ENCODE assay signal across 9 cellular contexts in genomic region chr6:19839788-19840187, GRCh38. TPM values are rescaled to one million over a fixed set of nuclear protein-coding genes. Genes with fewer than 3 reads are reported as not detected.
DNase-seq lines count a peak whose midpoint lies in the region; ATAC-seq and TF ChIP-seq lines count a peak whose summit lies in the region.
"Had no signal": no experiment of that assay in that cellular context is flagged by ENCODE, and none has a peak within 500 bp of the region (broad histone marks: within the 10 kb centered on the region; RNA-seq: fewer than 3 reads in every experiment).

No MANE protein-coding gene starts in this region.

- POLR2A ChIA-PET in HCT116 (lab: Charles Lee) = no interaction called here

- H3K27ac ChIP-seq in HCT116 (ENCODE audit: low read depth, low read length) (no peak overlapping the region; the same call in 1 of the 2 replicates), SK-N-MC (no peak overlapping the region), skin epidermis (peak overlapping the region in 2 of 21 experiments; percentile 90 to 92)

- H3K4me3 ChIP-seq in HCT116 (replicated peaks in 1 of 2; ENCODE audit: low read depth in 1 of 2, low read length in 2 of 2) (no peak overlapping the region), SK-N-MC (peak overlapping the region; percentile 83), iPS-15b (ENCODE audit: low read depth, low read length) (peak overlapping the region; percentile 80), skin epidermis (peak overlapping the region in 4 of 7 experiments; percentile 59 to 66 (median 63))

- intact Hi-C loops in HCT116 (cut with micrococcal nuclease) = no loop called here

- H3K9ac ChIP-seq in HCT116 (ENCODE audit: low read length) (no peak overlapping the region), SK-N-MC (ENCODE audit: insufficient read length) (peak overlapping the region; percentile 46), iPS-15b (ENCODE audit: low read depth, low read length) (no peak overlapping the region)

- no peak for TF ChIP-seq RAD21 in HCT116 (IDR thresholded peaks at IDR 0.05; ENCODE audit: low read depth)

- CTCF ChIA-PET in HCT116 (lab: Charles Lee) = interaction anchor here (1.4 kb wide), 1 partner anchor 815 kb away, joined by 3 read pairs; no protein-coding TSS in a partner anchor

- H3K9me2 ChIP-seq in HCT116 (ENCODE audit: insufficient read depth) = no peaks in the 10 kb centered on the region

- peak overlapping the region; percentile 95; the same call in 1 of the 2 replicates for H3K4me2 ChIP-seq in HCT116 (ENCODE audit: low read length)

- H4K20me1 ChIP-seq in HCT116 (ENCODE audit: insufficient read depth) = no peaks in the 10 kb centered on the region

- BruUV-seq in HCT116 (replicated peaks; lab: Mats Ljungman, UMichigan) = no TSS peak

- H3K9me3 ChIP-seq in HCT116 (ENCODE audit: control insufficient read depth in 1 of 2, insufficient read depth in 1 of 2, low read depth in 1 of 2, low read length in 2 of 2) (no peaks in the 10 kb centered on the region), SK-N-MC (ENCODE audit: low read depth, low read length) (no peaks in the 10 kb centered on the region), iPS-15b (ENCODE audit: control insufficient read depth, insufficient read depth, low read length) (no peaks in the 10 kb centered on the region)

- H3K27me3 ChIP-seq in HCT116 (ENCODE audit: insufficient read depth, low read length) (peaks cover 5% of the 10 kb centered on the region; the same call in 1 of the 2 replicates), iPS-15b (ENCODE audit: control insufficient read depth, insufficient read depth, low read length) (peaks cover 20% of the 10 kb centered on the region)

- RAD21 ChIA-PET in HCT116 (lab: Charles Lee; ENCODE audit: low non-redundant PET in 1 of 2, low total read pairs in 2 of 2, uncharacterized antibody in 2 of 2, unreplicated experiment in 2 of 2) = no interaction called here

- DNase-seq in HCT116 (ENCODE audit: low read depth, low spot score) = no peak
- DNase-seq in SK-N-MC (ENCODE audit: low read depth, low spot score) = no peak
- no peak for DNase-seq in activated naive CD4-positive, alpha-beta T cell treated with Interleukin-2 at 50 U/mL for 16 hours
- DNase-seq in NCI-H1436 treated with DMSO at 0.1 percent for 48 hours (lab: John Stamatoyannopoulos, UW) = no peak
- no peak for DNase-seq in COR-L47 (lab: John Stamatoyannopoulos, UW)
- DNase-seq: central memory CD4-positive, alpha-beta T cell had no signal

- H3K36me3 ChIP-seq in HCT116 (ENCODE audit: control insufficient read depth in 1 of 2, insufficient read depth in 2 of 2, low read length in 2 of 2) = no peaks in the 10 kb centered on the region
- peaks cover 21% of the 10 kb centered on the region for H3K36me3 ChIP-seq in SK-N-MC (ENCODE audit: insufficient read depth, low read length)
- H3K36me3 ChIP-seq in iPS-15b (ENCODE audit: control insufficient read depth, insufficient read depth, low read length) = no peaks in the 10 kb centered on the region

- ATAC-seq in HCT116 (no peak), GM21423 (IDR thresholded peaks at IDR 0.05; ENCODE audit: unreplicated experiment) (no peak)

- no peak for TF ChIP-seq CTCF in HCT116 (IDR thresholded peaks at IDR 0.05 in 2 of 3, conservative IDR thresholded peaks at IDR 0.05 in 1 of 3; ENCODE audit: borderline replicate concordance in 1 of 3, insufficient read depth in 1 of 3, low read depth in 2 of 3, low read length in 2 of 3)

- H3K4me1 ChIP-seq in HCT116 (ENCODE audit: control insufficient read depth in 1 of 2, insufficient read depth in 2 of 2, low read length in 2 of 2) (peaks cover 11 to 22% of the 10 kb centered on the region in 2 experiments; a peak in 3 of 4 replicates), iPS-15b (ENCODE audit: control insufficient read depth, insufficient read depth, low read length) (peaks cover 24% of the 10 kb centered on the region)

- H3K79me2 ChIP-seq in HCT116 (ENCODE audit: insufficient read depth, low read length) = no peaks in the 10 kb centered on the region

- no peak for TF ChIP-seq POLR2A in HCT116 (IDR thresholded peaks at IDR 0.05; ENCODE audit: borderline replicate concordance, extremely low read depth, insufficient read depth, insufficient read length)

- no peak overlapping the region for H2AFZ ChIP-seq in HCT116 (ENCODE audit: low read depth, low read length, poor library complexity, severe bottlenecking)

TF ChIP-seq in HCT116, 20 proteins besides CTCF, POLR2A, EP300 and RAD21:
- no peak for TF ChIP-seq FOSL1 (IDR thresholded peaks at IDR 0.05; ENCODE audit: low read depth)
- no peak for TF ChIP-seq ZBTB33 (IDR thresholded peaks at IDR 0.05; ENCODE audit: extremely low read depth, insufficient replicate concordance, low read length)
- no peak for TF ChIP-seq SP1 (IDR thresholded peaks at IDR 0.05; ENCODE audit: low read depth)
- TF ChIP-seq ATF3 (IDR thresholded peaks at IDR 0.05) = no peak
- no peak for TF ChIP-seq SIN3A (IDR thresholded peaks at IDR 0.05; ENCODE audit: low read depth)
- no peak for TF ChIP-seq TCF7L2 (IDR thresholded peaks at IDR 0.05; ENCODE audit: borderline replicate concordance, extremely low read depth, insufficient read depth, insufficient read length)
- no peak for TF ChIP-seq EZH2 (IDR thresholded peaks at IDR 0.05)
- no peak for TF ChIP-seq CBX3 (IDR thresholded peaks at IDR 0.05; ENCODE audit: low read depth)
- TF ChIP-seq POLR2AphosphoS5 (IDR thresholded peaks at IDR 0.05; ENCODE audit: low read depth, low read length) = no peak
- TF ChIP-seq EZH2phosphoT487 (IDR thresholded peaks at IDR 0.05; ENCODE audit: borderline replicate concordance) = no peak
- no peak for TF ChIP-seq YY1 (IDR thresholded peaks at IDR 0.05; ENCODE audit: extremely low read depth, insufficient replicate concordance, low read depth, low read length)
- TF ChIP-seq CEBPB (IDR thresholded peaks at IDR 0.05; ENCODE audit: low read depth) = no peak
- no peak for TF ChIP-seq ZNF274 (IDR thresholded peaks at IDR 0.05; ENCODE audit: low read depth, low read length)
- TF ChIP-seq ELF1 (IDR thresholded peaks at IDR 0.05; ENCODE audit: borderline replicate concordance, low read depth) = no peak
- no peak for TF ChIP-seq JUND (IDR thresholded peaks at IDR 0.05)
- TF ChIP-seq ZFX (IDR thresholded peaks at IDR 0.05) = no peak
- TF ChIP-seq EGR1 (IDR thresholded peaks at IDR 0.05; ENCODE audit: low read depth) = no peak
- no peak for TF ChIP-seq REST (IDR thresholded peaks at IDR 0.05; ENCODE audit: low read depth)
- TF ChIP-seq MAX (IDR thresholded peaks at IDR 0.05) = no peak

RNA-seq across cellular contexts. Expression of gene ID4, which starts 2.6 kb away (rescaled TPM):
- total RNA-seq in HCT116 (2021; ENCODE audit: unreplicated experiment) = 0.10 TPM
- polyA plus RNA-seq in HCT116 (2012) = 0.09 and 0.13 TPM in 2 replicates

Comparison
In these comparisons a context has a peak if more than half of its experiments do, and no peak if none do; other contexts are left out.
1. H3K4me3 ChIP-seq: peak in SK-N-MC (single experiment), iPS-15b (single experiment) and skin epidermis (4 of 7); none in HCT116 (0 of 2).